ENCODE assay signal across 1 cellular context in the genomic region with DNA sequence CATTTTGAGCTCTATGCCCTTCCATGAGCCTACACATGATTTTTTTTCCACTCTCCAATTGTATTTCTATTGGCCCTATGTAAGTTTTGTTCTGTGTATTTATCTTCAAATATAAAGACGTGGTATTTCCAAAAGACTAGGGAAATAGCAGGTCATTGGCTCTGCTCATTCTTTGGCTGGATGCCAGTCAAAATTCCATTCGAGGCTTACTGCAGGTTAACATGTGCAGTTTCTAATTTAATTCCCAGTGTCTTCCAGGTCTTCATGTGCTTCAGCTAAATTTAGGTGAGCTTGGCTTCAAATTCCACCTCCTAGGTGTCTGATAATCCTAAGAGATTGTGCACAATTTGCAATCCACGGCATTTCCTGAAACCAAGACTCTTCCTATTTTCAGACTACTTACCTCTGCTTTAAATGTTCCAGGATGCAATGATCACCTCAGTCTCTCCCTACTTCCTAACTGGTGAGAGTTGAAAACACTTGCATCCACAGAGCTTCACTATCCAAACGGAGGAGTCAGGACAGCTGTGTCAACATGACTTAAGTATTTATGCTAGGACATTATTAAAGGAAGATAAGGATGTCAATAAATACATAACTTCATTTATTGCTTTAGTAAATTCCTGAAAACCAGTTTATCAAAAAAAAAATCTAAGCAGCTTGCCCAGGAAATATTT.
TF ChIP-seq lines count a peak whose summit lies in the region.

No MANE protein-coding gene starts in this region.

TF ChIP-seq in endothelial cell of umbilical vein, 7 proteins besides CTCF, POLR2A, EP300 and RAD21:
- TF ChIP-seq POLR2AphosphoS5 (IDR thresholded peaks at IDR 0.05; ENCODE audit: insufficient read depth, low read depth, low read length), result no peak
- peak; percentile 29 for TF ChIP-seq GATA2 (IDR thresholded peaks at IDR 0.05; ENCODE audit: insufficient read depth, insufficient read length, low read depth, low read length)
TF ChIP-seq in endothelial cell of umbilical vein: peak in this region for 1.
